ENCODE assay signal across 2 cellular contexts in the genomic region with DNA sequence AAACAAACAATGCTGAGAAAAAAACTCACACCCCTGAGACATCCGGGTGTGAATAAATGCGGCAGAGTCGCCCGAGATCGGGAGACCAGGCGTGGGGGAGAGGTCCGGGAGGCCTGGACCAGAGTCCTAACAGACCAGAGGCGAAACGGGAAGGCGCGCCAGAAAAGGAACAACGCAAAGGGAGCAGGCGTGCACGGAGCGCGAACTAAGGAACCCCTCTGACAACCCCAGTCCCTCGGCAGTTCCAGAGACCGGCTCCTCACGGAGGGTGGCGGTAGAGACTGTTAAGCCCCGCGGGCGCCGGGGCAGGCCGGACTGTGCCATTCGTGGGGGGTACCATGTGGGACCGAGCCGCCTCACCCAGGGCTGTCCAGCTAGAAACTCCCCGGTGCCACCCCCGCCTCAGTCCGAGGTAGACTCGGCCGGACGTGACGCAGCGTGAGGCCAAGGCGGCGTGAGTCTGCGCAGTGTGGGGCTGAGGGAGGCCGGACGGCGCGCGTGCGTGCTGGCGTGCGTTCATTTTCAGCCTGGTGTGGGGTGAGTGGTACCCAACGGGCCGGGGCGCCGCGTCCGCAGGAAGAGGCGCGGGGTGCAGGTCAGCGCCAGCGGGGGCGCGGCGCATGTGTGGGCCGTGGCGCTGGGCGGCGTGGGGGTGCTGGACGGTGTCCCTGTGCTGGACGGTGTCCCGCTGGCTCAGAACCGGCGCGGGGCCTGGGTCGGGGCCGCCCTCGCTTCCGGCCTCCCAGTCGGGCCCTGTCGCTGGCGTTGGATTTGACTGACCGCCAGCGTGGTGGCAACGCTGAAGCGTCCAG.
TF ChIP-seq lines count a peak whose summit lies in the region.

PARK7 (plus strand) TSS at position 513 of the 812 bp plus-strand sequence. CDS start 1,075 bp downstream, outside the sequence.

TF ChIP-seq in IMR-90, 13 proteins besides CTCF, POLR2A, EP300 and RAD21:
- TF ChIP-seq FOS (IDR thresholded peaks at IDR 0.05; ENCODE audit: low read depth, low read length) (no peak), MAFK (IDR thresholded peaks at IDR 0.05; ENCODE audit: low read depth, low read length) (no peak), CEBPB (IDR thresholded peaks at IDR 0.05; ENCODE audit: low read depth, low read length) (no peak), MXI1 (IDR thresholded peaks at IDR 0.05; ENCODE audit: borderline replicate concordance, low read depth, low read length) (peak; percentile 72; the same call in 1 of the 2 replicates), NFE2L2 (IDR thresholded peaks at IDR 0.05; ENCODE audit: low read depth, low read length) (0 out of 2 replicates have a peak, but pooled peaks have one; percentile 7), RCOR1 (IDR thresholded peaks at IDR 0.05; ENCODE audit: insufficient replicate concordance, low read length) (no peak), SMC3 (IDR thresholded peaks at IDR 0.05; ENCODE audit: low read depth, low read length) (peak; percentile 32; the same call in 1 of the 2 replicates), RFX5 (IDR thresholded peaks at IDR 0.05; ENCODE audit: low read depth, low read length) (no peak), CHD1 (IDR thresholded peaks at IDR 0.05; ENCODE audit: low read depth, low read length) (peak; percentile 100; the same call in 1 of the 2 replicates), MAZ (IDR thresholded peaks at IDR 0.05; ENCODE audit: borderline replicate concordance, low read depth, low read length) (peak; percentile 73), BHLHE40 (IDR thresholded peaks at IDR 0.05; ENCODE audit: low read depth, low read length) (peak; percentile 100)
- TF ChIP-seq, protein P1, sequence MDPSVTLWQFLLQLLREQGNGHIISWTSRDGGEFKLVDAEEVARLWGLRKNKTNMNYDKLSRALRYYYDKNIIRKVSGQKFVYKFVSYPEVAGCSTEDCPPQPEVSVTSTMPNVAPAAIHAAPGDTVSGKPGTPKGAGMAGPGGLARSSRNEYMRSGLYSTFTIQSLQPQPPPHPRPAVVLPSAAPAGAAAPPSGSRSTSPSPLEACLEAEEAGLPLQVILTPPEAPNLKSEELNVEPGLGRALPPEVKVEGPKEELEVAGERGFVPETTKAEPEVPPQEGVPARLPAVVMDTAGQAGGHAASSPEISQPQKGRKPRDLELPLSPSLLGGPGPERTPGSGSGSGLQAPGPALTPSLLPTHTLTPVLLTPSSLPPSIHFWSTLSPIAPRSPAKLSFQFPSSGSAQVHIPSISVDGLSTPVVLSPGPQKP (IDR thresholded peaks at IDR 0.05; ENCODE audit: borderline replicate concordance, low read depth, low read length): no peak
- TF ChIP-seq, protein P2, sequence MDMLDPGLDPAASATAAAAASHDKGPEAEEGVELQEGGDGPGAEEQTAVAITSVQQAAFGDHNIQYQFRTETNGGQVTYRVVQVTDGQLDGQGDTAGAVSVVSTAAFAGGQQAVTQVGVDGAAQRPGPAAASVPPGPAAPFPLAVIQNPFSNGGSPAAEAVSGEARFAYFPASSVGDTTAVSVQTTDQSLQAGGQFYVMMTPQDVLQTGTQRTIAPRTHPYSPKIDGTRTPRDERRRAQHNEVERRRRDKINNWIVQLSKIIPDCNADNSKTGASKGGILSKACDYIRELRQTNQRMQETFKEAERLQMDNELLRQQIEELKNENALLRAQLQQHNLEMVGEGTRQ (IDR thresholded peaks at IDR 0.05; ENCODE audit: low read depth, low read length): peak; percentile 33; the same call in 1 of the 2 replicates

TF ChIP-seq in endothelial cell of umbilical vein, 7 proteins besides CTCF, POLR2A, EP300 and RAD21:
- TF ChIP-seq MYC (IDR thresholded peaks at IDR 0.05; ENCODE audit: low read depth, low read length) (peak; percentile 7), POLR2AphosphoS5 (IDR thresholded peaks at IDR 0.05; ENCODE audit: insufficient read depth, low read depth, low read length) (peak; percentile 99), JUN (IDR thresholded peaks at IDR 0.05; ENCODE audit: borderline replicate concordance, insufficient read depth, insufficient read length, low read depth) (no peak)
